8 cellular contexts compared by ENCODE assay signal in the genomic region with DNA sequence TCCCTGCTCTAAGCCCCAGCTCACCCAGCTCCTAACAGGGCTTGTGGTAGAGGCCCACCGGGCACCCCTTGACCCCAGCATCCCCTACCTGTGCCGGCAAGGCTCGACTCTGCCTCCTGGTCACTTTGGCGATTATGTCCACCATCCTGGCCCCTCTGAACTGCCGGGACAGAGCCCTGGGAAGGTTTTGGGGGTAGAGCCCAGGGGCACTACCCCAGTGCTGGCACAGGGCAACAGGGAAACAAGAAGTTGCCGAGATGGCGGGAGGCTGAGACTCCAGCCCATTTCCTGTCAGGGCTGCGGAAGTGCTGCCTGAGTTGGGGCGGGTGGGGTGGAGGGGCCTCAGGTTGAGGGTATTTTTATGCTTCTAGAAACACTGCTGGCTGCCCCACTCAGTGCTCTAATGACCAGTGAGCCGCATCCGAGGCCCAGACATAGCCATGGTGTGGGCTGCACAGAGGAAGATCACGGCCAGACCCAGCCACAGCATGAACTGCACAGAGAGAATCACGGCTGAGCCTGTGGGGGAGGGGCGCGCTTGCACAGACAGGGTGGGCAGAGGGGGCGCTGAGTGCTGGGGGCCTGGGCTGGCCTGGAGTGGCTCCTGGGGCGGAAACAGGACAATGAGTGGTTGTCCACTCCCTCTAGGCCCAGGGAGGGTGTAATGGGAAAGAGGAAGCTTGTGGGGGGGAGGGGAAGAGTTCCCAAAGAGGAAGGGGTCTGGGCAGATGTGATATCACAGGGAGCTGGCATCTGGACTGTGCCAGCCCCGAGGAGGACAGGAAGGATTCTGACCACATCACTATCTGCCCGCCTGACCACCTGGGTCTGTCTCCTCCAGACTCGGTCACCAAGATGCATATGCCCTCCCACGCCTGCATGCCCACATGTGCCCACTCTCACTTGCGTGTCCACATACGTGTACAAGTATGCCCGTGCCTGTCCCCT.
A peak's percentile ranks its signal among the peaks of the same experiment; 100 is the strongest.
DNase-seq lines count a peak whose midpoint lies in the region; TF ChIP-seq lines count a peak whose summit lies in the region.

No MANE protein-coding gene starts in this region.

- peak overlapping the region; percentile 97 for H3K27ac Mint-ChIP-seq in activated naive CD4-positive, alpha-beta T cell treated with anti-CD3 and anti-CD28 coated beads, Interleukin-2, amount 50 U/mL, for 24 hours

- peak; percentile 88 for DNase-seq in GM13976 (ENCODE audit: low spot score)
- DNase-seq in RPMI8226: peak; percentile 36
- DNase-seq in tibial artery: peak in 1 of 2 donors; percentile 53
- DNase-seq in COLO668 (lab: John Stamatoyannopoulos, UW; ENCODE audit: unreplicated experiment): no peak
- DNase-seq in NCI-H1436 treated with DMSO at 0.1 percent for 48 hours (lab: John Stamatoyannopoulos, UW): no peak
- no peak for DNase-seq in HuH-7.5 (ENCODE audit: low spot score)

- H3K9me3 Mint-ChIP-seq in activated naive CD4-positive, alpha-beta T cell treated with anti-CD3 and anti-CD28 coated beads, Interleukin-2, amount 50 U/mL, for 24 hours: no peaks in the 10 kb centered on the region

- peaks cover 93% of the 10 kb centered on the region for H3K4me1 ChIP-seq in mucosa of stomach (ENCODE audit: control insufficient read depth, insufficient read depth, low read length)
- peaks cover 0 to 6% (median 6%) of the 10 kb centered on the region in 4 donors for H3K4me1 ChIP-seq in tibial artery

- intact Hi-C loops in tibial artery (cut with DNase I; ENCODE audit: low total_unique reads): no loop called here

- peak overlapping the region in 1 of 2 donors; percentile 35 for H3K27ac ChIP-seq in tibial artery

- peak overlapping the region; percentile 1 for H3K4me3 ChIP-seq in mucosa of stomach (ENCODE audit: low read length)
- H3K4me3 ChIP-seq in tibial artery: peak overlapping the region; percentile 29 to 33

- peak overlapping the region; percentile 98 for H3K4me3 Mint-ChIP-seq in activated naive CD4-positive, alpha-beta T cell treated with anti-CD3 and anti-CD28 coated beads, Interleukin-2, amount 50 U/mL, for 24 hours

- peak overlapping the region; percentile 56 for H3K9ac ChIP-seq in mucosa of stomach (ENCODE audit: low read length)

- H3K36me3 ChIP-seq in mucosa of stomach (ENCODE audit: control insufficient read depth, insufficient read depth, low read length): peaks cover 6% of the 10 kb centered on the region
- H3K36me3 ChIP-seq in tibial artery: no peaks in the 10 kb centered on the region

- H3K36me3 Mint-ChIP-seq in activated naive CD4-positive, alpha-beta T cell treated with anti-CD3 and anti-CD28 coated beads, Interleukin-2, amount 50 U/mL, for 24 hours: no peaks in the 10 kb centered on the region

- peaks cover 53% of the 10 kb centered on the region for H3K4me1 Mint-ChIP-seq in activated naive CD4-positive, alpha-beta T cell treated with anti-CD3 and anti-CD28 coated beads, Interleukin-2, amount 50 U/mL, for 24 hours

- H3K27me3 ChIP-seq in mucosa of stomach (ENCODE audit: control insufficient read depth, insufficient read depth, low read length) (no peaks in the 10 kb centered on the region), tibial artery (peaks cover 0 to 4% of the 10 kb centered on the region in 2 donors)

- TF ChIP-seq CTCF in GM13976 (IDR thresholded peaks at IDR 0.05; ENCODE audit: borderline replicate concordance, control extremely low read depth, extremely low read depth, insufficient read depth, missing control alignments): no peak
- no peak for TF ChIP-seq CTCF in tibial artery (IDR thresholded peaks at IDR 0.05)

- no peaks in the 10 kb centered on the region for H3K27me3 Mint-ChIP-seq in activated naive CD4-positive, alpha-beta T cell treated with anti-CD3 and anti-CD28 coated beads, Interleukin-2, amount 50 U/mL, for 24 hours

- in situ Hi-C loops in GM13976 (cut with MboI; ENCODE audit: low sequenced_read_pairs, unreplicated experiment): loop anchor here (25.0 kb wide), 1 partner anchor 427 kb away; a partner anchor contains a TSS

- H3K9me3 ChIP-seq in mucosa of stomach (ENCODE audit: control insufficient read depth, low read length) (no peaks in the 10 kb centered on the region), tibial artery (no peaks in the 10 kb centered on the region)

Comparison
In these comparisons a context has a peak if more than half of its experiments do, and no peak if none do; other contexts are left out.
1. DNase-seq: peak in GM13976 (single experiment) and RPMI8226 (single experiment); none in COLO668 (single experiment), NCI-H1436 treated with DMSO at 0.1 percent for 48 hours (single experiment) and HuH-7.5 (single experiment).